Comparison of ENCODE assay signal across 8 cellular contexts in the genomic region with DNA sequence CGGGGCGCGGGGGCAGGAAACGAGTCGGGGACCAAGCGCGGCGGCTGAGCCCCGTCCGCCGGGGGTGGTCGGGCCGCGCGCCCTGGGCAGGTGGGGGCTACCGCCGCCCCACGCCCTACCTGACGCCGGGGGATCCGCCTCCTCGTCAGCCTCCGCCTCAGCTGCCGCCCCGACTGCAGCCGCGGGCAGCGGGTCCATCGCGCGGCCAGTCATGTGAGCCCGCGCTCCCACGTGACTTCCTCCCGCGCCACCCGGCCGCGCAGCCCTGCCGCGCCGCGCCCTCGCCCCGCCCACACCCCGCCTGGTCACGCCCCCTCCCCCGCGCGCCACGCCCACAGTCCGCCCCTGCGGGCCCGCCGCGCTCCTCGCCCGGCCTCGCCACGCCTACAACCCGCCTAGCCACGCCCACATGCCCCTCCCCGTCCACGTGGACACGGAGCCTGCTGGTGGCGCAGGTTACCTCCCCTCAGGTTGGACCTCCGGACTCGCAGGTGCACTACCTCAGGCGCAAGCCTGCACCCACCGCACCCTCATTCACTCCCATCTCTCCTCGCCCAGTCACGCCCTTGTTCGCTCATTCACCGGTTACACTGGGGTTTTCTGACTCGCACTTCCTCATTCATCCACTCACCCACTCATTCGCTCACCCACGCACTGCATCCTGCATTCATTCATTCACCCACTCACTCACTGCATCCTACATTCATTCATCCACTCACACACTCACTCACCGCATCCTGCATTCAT. TPM values are rescaled to one million over a fixed set of nuclear protein-coding genes. Genes with fewer than 3 reads are reported as not detected.
A peak's percentile ranks its signal among the peaks of the same experiment; 100 is the strongest.
DNase-seq lines count a peak whose midpoint lies in the region; ATAC-seq and TF ChIP-seq lines count a peak whose summit lies in the region.

A gene with protein sequence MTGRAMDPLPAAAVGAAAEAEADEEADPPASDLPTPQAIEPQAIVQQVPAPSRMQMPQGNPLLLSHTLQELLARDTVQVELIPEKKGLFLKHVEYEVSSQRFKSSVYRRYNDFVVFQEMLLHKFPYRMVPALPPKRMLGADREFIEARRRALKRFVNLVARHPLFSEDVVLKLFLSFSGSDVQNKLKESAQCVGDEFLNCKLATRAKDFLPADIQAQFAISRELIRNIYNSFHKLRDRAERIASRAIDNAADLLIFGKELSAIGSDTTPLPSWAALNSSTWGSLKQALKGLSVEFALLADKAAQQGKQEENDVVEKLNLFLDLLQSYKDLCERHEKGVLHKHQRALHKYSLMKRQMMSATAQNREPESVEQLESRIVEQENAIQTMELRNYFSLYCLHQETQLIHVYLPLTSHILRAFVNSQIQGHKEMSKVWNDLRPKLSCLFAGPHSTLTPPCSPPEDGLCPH (minus strand): TSS at position 233 of the 747 bp plus-strand sequence. CDS start 20 bp downstream, at position 213.

- H3K4me3 ChIP-seq in duodenal mucosa (ENCODE audit: low read depth in 1 of 2, low read length in 2 of 2) (peak within 1 kb of the TSS; percentile 79 to 87), lower leg skin (ENCODE audit: low read depth, poor library complexity, severe bottlenecking) (peak within 1 kb of the TSS; percentile 66)

- H3K27ac Mint-ChIP-seq in CD14-positive monocyte: peak within 1 kb of the TSS in 6 of 7 donors; percentile 64 to 92 (median 85)
- peak within 1 kb of the TSS; percentile 56 for H3K27ac Mint-ChIP-seq in activated CD4-positive, alpha-beta memory T cell treated with anti-CD3 and anti-CD28 coated beads for 36 hours

- H3K9me3 ChIP-seq in duodenal mucosa (ENCODE audit: control insufficient read depth in 1 of 2, low read length in 2 of 2): no peaks in the 10 kb centered on the region

- H3K9ac ChIP-seq in duodenal mucosa (ENCODE audit: low read depth in 1 of 2, low read length in 2 of 2): peak within 1 kb of the TSS; percentile 81 to 88

- H3K36me3 Mint-ChIP-seq in CD14-positive monocyte: peaks cover 7 to 10% of the 10 kb centered on the region in 2 donors
- H3K36me3 Mint-ChIP-seq in activated CD4-positive, alpha-beta memory T cell treated with anti-CD3 and anti-CD28 coated beads for 36 hours: peaks cover 2% of the 10 kb centered on the region

- peaks cover 34% of the 10 kb centered on the region for H3K4me1 Mint-ChIP-seq in CD14-positive monocyte
- peaks cover 10% of the 10 kb centered on the region for H3K4me1 Mint-ChIP-seq in activated CD4-positive, alpha-beta memory T cell treated with anti-CD3 and anti-CD28 coated beads for 36 hours (ENCODE audit: low read depth)

- no peak for TF ChIP-seq CTCF in CD14-positive monocyte (IDR thresholded peaks at IDR 0.05)
- TF ChIP-seq CTCF in lower leg skin (IDR thresholded peaks at IDR 0.05): no peak

- peak within 1 kb of the TSS; percentile 87 for H3K27ac ChIP-seq in duodenal mucosa (ENCODE audit: low read depth, low read length)

- 2% methylated on average over 36 to 45 of the region's 78 CpGs for WGBS in lower leg skin, 2 donors

- peak within 1 kb of the TSS; percentile 91 to 99 for H3K4me3 Mint-ChIP-seq in CD14-positive monocyte
- no peak within 1 kb of the TSS for H3K4me3 Mint-ChIP-seq in activated CD4-positive, alpha-beta memory T cell treated with anti-CD3 and anti-CD28 coated beads for 36 hours

- intact Hi-C loops in CD14-positive monocyte (cut with micrococcal nuclease): loop anchor here (2.0 to 5.0 kb wide), 3 partner anchors 40 to 88 kb away; partner anchors contain the start of genes MRM2 (in 2 of the 2), NUDT1 (in 2 of the 2), CHST12 (in 1 of the 2) and EIF3B (in 1 of the 2)
- intact Hi-C loops in activated CD4-positive, alpha-beta memory T cell treated with anti-CD3 and anti-CD28 coated beads for 36 hours (cut with micrococcal nuclease): loop anchor here (1.0 to 10.0 kb wide), 3 partner anchors 40 to 390 kb away; partner anchors contain the start of genes EIF3B, MRM2 and NUDT1
- intact Hi-C loops in lower leg skin (cut with DNase I; ENCODE audit: low total_unique reads): no loop called here

- H3K27me3 Mint-ChIP-seq in CD14-positive monocyte (ENCODE audit: low read depth in 3 of 3): peaks cover 1 to 6% (median 2%) of the 10 kb centered on the region in 3 donors
- H3K27me3 Mint-ChIP-seq in activated CD4-positive, alpha-beta memory T cell treated with anti-CD3 and anti-CD28 coated beads for 36 hours: no peaks in the 10 kb centered on the region

- ATAC-seq in GM19397 (IDR thresholded peaks at IDR 0.05; ENCODE audit: unreplicated experiment) (peak; percentile 77), HG03558 (IDR thresholded peaks at IDR 0.05; ENCODE audit: extremely low read depth, unreplicated experiment) (peak; percentile 40)

- H3K9me3 Mint-ChIP-seq in CD14-positive monocyte: peaks cover 0 to 5% (median 0%) of the 10 kb centered on the region in 7 donors
- no peaks in the 10 kb centered on the region for H3K9me3 Mint-ChIP-seq in activated CD4-positive, alpha-beta memory T cell treated with anti-CD3 and anti-CD28 coated beads for 36 hours

- H3K4me1 ChIP-seq in duodenal mucosa (ENCODE audit: control insufficient read depth in 1 of 2, insufficient read depth in 2 of 2, low read length in 2 of 2): peaks cover 0 to 7% of the 10 kb centered on the region in 2 donors

- CTCF ChIA-PET in activated CD4-positive, alpha-beta memory T cell treated with anti-CD3 and anti-CD28 coated beads for 36 hours (lab: Charles Lee): interaction anchor here (1.0 kb wide), 1 partner anchor 117 kb away, joined by 5 read pairs; no protein-coding TSS in a partner anchor

- POLR2A ChIA-PET in activated CD4-positive, alpha-beta memory T cell treated with anti-CD3 and anti-CD28 coated beads for 36 hours (lab: Charles Lee): interaction anchor here (1.3 kb wide), 1 partner anchor 40 kb away, joined by 4 read pairs; the partner anchor contains the start of gene EIF3B

- H3K27me3 ChIP-seq in duodenal mucosa (ENCODE audit: control insufficient read depth in 1 of 2, insufficient read depth in 2 of 2, low read length in 2 of 2): no peaks in the 10 kb centered on the region

- DNase-seq in CD14-positive monocyte (ENCODE audit: low spot score): peak; percentile 84
- DNase-seq in NCI-H774 (lab: John Stamatoyannopoulos, UW): peak; percentile 93
- peak; percentile 96 for DNase-seq in activated CD4-positive, alpha-beta memory T cell treated with anti-CD3 and anti-CD28 coated beads for 36 hours
- DNase-seq in lower leg skin (ENCODE audit: low spot score in 2 of 2): peak; percentile 87 to 98
- peak; percentile 96 to 98 for DNase-seq in stimulated activated CD4-positive, alpha-beta T cell treated with anti-CD3 and anti-CD28 coated beads, Interleukin-4, amount 100 ng/mL, for 4 hours

- H3K36me3 ChIP-seq in duodenal mucosa (ENCODE audit: control insufficient read depth in 1 of 2, insufficient read depth in 2 of 2, low read length in 2 of 2): no peaks in the 10 kb centered on the region

- no peak for TF ChIP-seq POLR2A in lower leg skin (IDR thresholded peaks at IDR 0.05)

RNA-seq across cellular contexts. Expression of the gene that starts here (rescaled TPM):
- polyA plus RNA-seq in CD14-positive monocyte: 10 to 100 TPM; 41.9 to 43.7 TPM
- 10 to 100 TPM; 35.4 to 40.2 TPM for total RNA-seq in activated CD4-positive, alpha-beta memory T cell treated with anti-CD3 and anti-CD28 coated beads for 36 hours
- total RNA-seq in lower leg skin: 10 to 100 TPM; 13.3 to 35.7 (median 22.1) TPM

Comparison
In these comparisons a context has a peak if more than half of its experiments do, and no peak if none do; other contexts are left out.
1. Peak in every context shown above with its lines: DNase-seq, ATAC-seq, H3K4me3 ChIP-seq and H3K27ac ChIP-seq.